Comparison of ENCODE assay signal across 1 cellular context in genomic region chr2:78861546-78861945, GRCh38.
TF ChIP-seq lines count a peak whose summit lies in the region.

No MANE protein-coding gene starts in this region.

TF ChIP-seq in SK-N-SH, 30 proteins besides CTCF, POLR2A, EP300 and RAD21 (continued from another document):
- no peak for TF ChIP-seq YY1 (IDR thresholded peaks at IDR 0.05; ENCODE audit: low read depth)
